24 cellular contexts compared by ENCODE assay signal in genomic region chr1:232648316-232648715, GRCh38. TPM values are rescaled to one million over a fixed set of nuclear protein-coding genes. Genes with fewer than 3 reads are reported as not detected.
DNase-seq lines count a peak whose midpoint lies in the region; ATAC-seq and TF ChIP-seq lines count a peak whose summit lies in the region.
"Had no signal": no experiment of that assay in that cellular context is flagged by ENCODE, and none has a peak within 500 bp of the region (broad histone marks: within the 10 kb centered on the region; RNA-seq: fewer than 3 reads in every experiment).

No MANE protein-coding gene starts in this region.

- intact Hi-C loops in CD14-positive monocyte (cut with micrococcal nuclease), result no loop called here

- no peak overlapping the region for H3K27ac Mint-ChIP-seq in CD14-positive monocyte
- H3K27ac Mint-ChIP-seq: activated CD4-positive, alpha-beta T cell treated with anti-CD3 and anti-CD28 coated beads, Interleukin-2, amount 10 ng/mL, durations not matched to agents 24 days and 14 days; progenitor cell of endocrine pancreas had no signal

- peaks cover 4% of the 10 kb centered on the region for H3K9me3 ChIP-seq in mesodermal cell (ENCODE audit: control insufficient read depth, low read length)
- H3K9me3 ChIP-seq: BE2C, gastrocnemius medialis, SK-N-SH, upper lobe of right lung had no signal

- TF ChIP-seq CTCF in epithelial cell of esophagus (IDR thresholded peaks at IDR 0.05; ENCODE audit: insufficient read depth, low read depth, low read length, missing control alignments) (no peak), CD14-positive monocyte (IDR thresholded peaks at IDR 0.05) (no peak)

- no peak overlapping the region for H3K4me3 Mint-ChIP-seq in CD14-positive monocyte
- H3K4me3 Mint-ChIP-seq: activated CD4-positive, alpha-beta T cell treated with anti-CD3 and anti-CD28 coated beads, Interleukin-2, amount 10 ng/mL, durations not matched to agents 24 days and 14 days had no signal

- no peak for ATAC-seq in GM19467 (IDR thresholded peaks at IDR 0.05; ENCODE audit: unreplicated experiment)
- ATAC-seq: gastrocnemius medialis, upper lobe of right lung had no signal

- no peaks in the 10 kb centered on the region for H3K36me3 Mint-ChIP-seq in CD14-positive monocyte

- H3K36me3 ChIP-seq in mesodermal cell (ENCODE audit: control insufficient read depth, insufficient read depth, low read length), result no peaks in the 10 kb centered on the region
- H3K36me3 ChIP-seq: BE2C, gastrocnemius medialis, upper lobe of right lung had no signal

- peak overlapping the region; percentile 60 for H3K27ac ChIP-seq in mesodermal cell (ENCODE audit: low read depth, low read length, severe bottlenecking)
- H3K27ac ChIP-seq: dorsolateral prefrontal cortex, gastrocnemius medialis, upper lobe of right lung had no signal

- peaks cover 0 to 20% (median 6%) of the 10 kb centered on the region in 7 donors for H3K9me3 Mint-ChIP-seq in CD14-positive monocyte
- H3K9me3 Mint-ChIP-seq: activated CD4-positive, alpha-beta T cell treated with anti-CD3 and anti-CD28 coated beads, Interleukin-2, amount 10 ng/mL, durations not matched to agents 24 days and 14 days had no signal

- no peak overlapping the region for H3K4me3 ChIP-seq in epithelial cell of esophagus (ENCODE audit: low read length)
- no peak overlapping the region for H3K4me3 ChIP-seq in mesodermal cell (ENCODE audit: extremely low read depth, insufficient read depth, low read length, poor library complexity, severe bottlenecking)
- H3K4me3 ChIP-seq: dorsolateral prefrontal cortex, gastrocnemius medialis, upper lobe of right lung had no signal

- H3K27me3 Mint-ChIP-seq in CD14-positive monocyte (ENCODE audit: low read depth in 3 of 3), result peaks cover 0 to 2% (median 2%) of the 10 kb centered on the region in 3 donors

- DNase-seq in Daoy (ENCODE audit: low read depth) (peak; percentile 66), RPMI7951 (ENCODE audit: low read depth) (peak; percentile 39), epithelial cell of esophagus (ENCODE audit: low read depth) (peak; percentile 77), NCI-H1092 (lab: John Stamatoyannopoulos, UW) (no peak), NAMALWA (ENCODE audit: low spot score) (no peak), CD14-positive monocyte (ENCODE audit: low spot score) (no peak)
- DNase-seq: activated CD4-positive, alpha-beta T cell treated with anti-CD3 and anti-CD28 coated beads, Interleukin-2, amount 10 ng/mL, durations not matched to agents 24 days and 14 days; activated naive CD4-positive, alpha-beta T cell treated with Interleukin-2 at 50 U/mL for 16 hours; activated T-cell treated with anti-CD3 and anti-CD28 coated beads, Interleukin-2, amount 50 U/mL, for 48 hours; BE2C; COR-L47; DMS79; dorsolateral prefrontal cortex; gastrocnemius medialis; H7; hypothalamus; NCI-H1105; NCI-H1930; NCI-H2227 treated with DMSO at 0.1 percent for 48 hours; SK-N-SH; upper lobe of right lung had no signal

- H3K4me1 Mint-ChIP-seq in CD14-positive monocyte, result no peaks in the 10 kb centered on the region
- H3K4me1 Mint-ChIP-seq: activated CD4-positive, alpha-beta T cell treated with anti-CD3 and anti-CD28 coated beads, Interleukin-2, amount 10 ng/mL, durations not matched to agents 24 days and 14 days had no signal

- no peaks in the 10 kb centered on the region for H3K4me1 ChIP-seq in mesodermal cell (ENCODE audit: control insufficient read depth, insufficient read depth, low read length, poor library complexity, severe bottlenecking)
- H3K4me1 ChIP-seq: gastrocnemius medialis, upper lobe of right lung had no signal

- 74 to 84% methylated on average over 2 of the region's 3 CpGs for WGBS in mesodermal cell (ENCODE audit: insufficient coverage in 2 of 2), 2 experiments

RNA-seq across cellular contexts. Expression of gene SIPA1L2, which starts 18.4 kb away (rescaled TPM):
- total RNA-seq in Daoy (2014; rRNA removed; shearing (Covaris generic)), result 33.7 and 37.4 TPM in 2 replicates
- total RNA-seq in RPMI7951 (2014; rRNA removed; shearing (Covaris generic)), result 12.9 and 21.0 TPM in 2 replicates
- polyA plus RNA-seq in mesodermal cell (2013, experiment 1 of 2), result 69.3 TPM
- polyA plus RNA-seq in mesodermal cell (2013, experiment 2 of 2), result 74.6 TPM
- polyA plus RNA-seq in CD14-positive monocyte, result 1 to 10 TPM in 1 of 2 donors, under 1 TPM in 1; 0.64 to 1.3 TPM

Comparison
In these comparisons a context has a peak if more than half of its experiments do, and no peak if none do; other contexts are left out.
1. DNase-seq: peak in Daoy (single experiment), RPMI7951 (single experiment) and epithelial cell of esophagus (single experiment); none in NCI-H1092 (single experiment), NAMALWA (single experiment) and CD14-positive monocyte (single experiment).